Comparison of ENCODE assay signal across 18 cellular contexts in genomic region chr3:41683666-41684350, GRCh38.
A peak's percentile ranks its signal among the peaks of the same experiment; 100 is the strongest.
DNase-seq lines count a peak whose midpoint lies in the region; ATAC-seq and TF ChIP-seq lines count a peak whose summit lies in the region.
"Had no signal": no experiment of that assay in that cellular context is flagged by ENCODE, and none has a peak within 500 bp of the region (broad histone marks: within the 10 kb centered on the region; RNA-seq: fewer than 3 reads in every experiment).

No MANE protein-coding gene starts in this region.

- H3K9me3 Mint-ChIP-seq in osteocyte (ENCODE audit: unreplicated experiment): no peaks in the 10 kb centered on the region
- H3K9me3 Mint-ChIP-seq in activated naive CD4-positive, alpha-beta T cell treated with anti-CD3 and anti-CD28 coated beads, Interleukin-2, amount 10 ng/mL, durations not matched to agents 7 days and 5 days: no peaks in the 10 kb centered on the region
- H3K9me3 Mint-ChIP-seq in activated T-cell treated with anti-CD3 and anti-CD28 coated beads, Interleukin-2, amount 50 U/mL, for 24 hours: no peaks in the 10 kb centered on the region
- H3K9me3 Mint-ChIP-seq: activated CD8-positive, alpha-beta T cell treated with anti-CD3 and anti-CD28 coated beads for 36 hours; natural killer cell treated with Interleukin-12 subunit alpha and Interleukin-12 subunit beta and Interleukin-15 and Interleukin-18, amount 100 ng/mL, for 72 hours had no signal

- no peak overlapping the region for H3K4me3 Mint-ChIP-seq in osteocyte (ENCODE audit: unreplicated experiment)
- no peak overlapping the region for H3K4me3 Mint-ChIP-seq in activated naive CD4-positive, alpha-beta T cell treated with anti-CD3 and anti-CD28 coated beads, Interleukin-2, amount 10 ng/mL, durations not matched to agents 7 days and 5 days
- H3K4me3 Mint-ChIP-seq in activated T-cell treated with anti-CD3 and anti-CD28 coated beads, Interleukin-2, amount 50 U/mL, for 24 hours: no peak overlapping the region
- H3K4me3 Mint-ChIP-seq: activated CD8-positive, alpha-beta T cell treated with anti-CD3 and anti-CD28 coated beads for 36 hours; natural killer cell treated with Interleukin-12 subunit alpha and Interleukin-12 subunit beta and Interleukin-15 and Interleukin-18, amount 100 ng/mL, for 72 hours had no signal

- ATAC-seq in HG03159 (IDR thresholded peaks at IDR 0.05; ENCODE audit: unreplicated experiment): no peak
- ATAC-seq: activated CD8-positive, alpha-beta T cell treated with anti-CD3 and anti-CD28 coated beads for 36 hours; HCT116 had no signal

- peak; percentile 74 for DNase-seq in AG09309 (ENCODE audit: low read depth)
- DNase-seq in RPMI7951 (ENCODE audit: low read depth): peak; percentile 77
- peak; percentile 46 for DNase-seq in fibroblast of peridontal ligament (ENCODE audit: extremely low read depth)
- DNase-seq in osteocyte (ENCODE audit: extremely low spot score, unreplicated experiment): no peak
- DNase-seq in NCI-H2029 (lab: John Stamatoyannopoulos, UW): no peak
- DNase-seq in activated naive CD4-positive, alpha-beta T cell treated with anti-CD3 and anti-CD28 coated beads, Interleukin-2, amount 10 ng/mL, durations not matched to agents 7 days and 5 days: no peak
- DNase-seq in activated T-cell treated with anti-CD3 and anti-CD28 coated beads, Interleukin-2, amount 50 U/mL, for 24 hours: no peak
- DNase-seq: activated CD8-positive, alpha-beta T cell treated with anti-CD3 and anti-CD28 coated beads for 36 hours; activated gamma-delta T cell treated with Interleukin-2 at 50 U/mL for 16 hours; BE2C; islet precursor cell; NCI-H1436; NCI-H510A treated with DMSO at 0.1 percent for 48 hours; thyroid gland had no signal

- no peak for TF ChIP-seq CTCF in AG09309 (IDR thresholded peaks at IDR 0.05; ENCODE audit: control insufficient read depth, insufficient read depth, low read depth, low read length, missing control alignments)
- no peak for TF ChIP-seq CTCF in osteocyte (IDR thresholded peaks at IDR 0.05)

- CTCF ChIA-PET in activated naive CD4-positive, alpha-beta T cell treated with anti-CD3 and anti-CD28 coated beads, Interleukin-2, amount 10 ng/mL, durations not matched to agents 7 days and 5 days (lab: Charles Lee): no interaction called here

- no peaks in the 10 kb centered on the region for H3K36me3 Mint-ChIP-seq in osteocyte (ENCODE audit: unreplicated experiment)
- no peaks in the 10 kb centered on the region for H3K36me3 Mint-ChIP-seq in activated naive CD4-positive, alpha-beta T cell treated with anti-CD3 and anti-CD28 coated beads, Interleukin-2, amount 10 ng/mL, durations not matched to agents 7 days and 5 days
- H3K36me3 Mint-ChIP-seq in activated T-cell treated with anti-CD3 and anti-CD28 coated beads, Interleukin-2, amount 50 U/mL, for 24 hours (ENCODE audit: low read depth): peaks cover 19% of the 10 kb centered on the region

- peak overlapping the region; percentile 7; the same call in 1 of the 2 replicates for H3K4me3 ChIP-seq in AG09309 (ENCODE audit: control insufficient read depth, low read depth, low read length)
- H3K4me3 ChIP-seq: esophagus muscularis mucosa, thyroid gland had no signal

- no peaks in the 10 kb centered on the region for H3K27me3 Mint-ChIP-seq in osteocyte (ENCODE audit: unreplicated experiment)
- no peaks in the 10 kb centered on the region for H3K27me3 Mint-ChIP-seq in activated naive CD4-positive, alpha-beta T cell treated with anti-CD3 and anti-CD28 coated beads, Interleukin-2, amount 10 ng/mL, durations not matched to agents 7 days and 5 days
- H3K27me3 Mint-ChIP-seq in activated T-cell treated with anti-CD3 and anti-CD28 coated beads, Interleukin-2, amount 50 U/mL, for 24 hours: no peaks in the 10 kb centered on the region
- H3K27me3 Mint-ChIP-seq: activated CD8-positive, alpha-beta T cell treated with anti-CD3 and anti-CD28 coated beads for 36 hours; natural killer cell treated with Interleukin-12 subunit alpha and Interleukin-12 subunit beta and Interleukin-15 and Interleukin-18, amount 100 ng/mL, for 72 hours had no signal

- H3K27ac Mint-ChIP-seq in osteocyte (ENCODE audit: unreplicated experiment): peak overlapping the region; percentile 80
- no peak overlapping the region for H3K27ac Mint-ChIP-seq in activated naive CD4-positive, alpha-beta T cell treated with anti-CD3 and anti-CD28 coated beads, Interleukin-2, amount 10 ng/mL, durations not matched to agents 7 days and 5 days
- no peak overlapping the region for H3K27ac Mint-ChIP-seq in activated T-cell treated with anti-CD3 and anti-CD28 coated beads, Interleukin-2, amount 50 U/mL, for 24 hours
- H3K27ac Mint-ChIP-seq: activated CD8-positive, alpha-beta T cell treated with anti-CD3 and anti-CD28 coated beads for 36 hours; natural killer cell treated with Interleukin-12 subunit alpha and Interleukin-12 subunit beta and Interleukin-15 and Interleukin-18, amount 100 ng/mL, for 72 hours had no signal

- peaks cover 36% of the 10 kb centered on the region for H3K4me1 Mint-ChIP-seq in osteocyte (ENCODE audit: unreplicated experiment)
- no peaks in the 10 kb centered on the region for H3K4me1 Mint-ChIP-seq in activated naive CD4-positive, alpha-beta T cell treated with anti-CD3 and anti-CD28 coated beads, Interleukin-2, amount 10 ng/mL, durations not matched to agents 7 days and 5 days
- peaks cover 1% of the 10 kb centered on the region for H3K4me1 Mint-ChIP-seq in activated T-cell treated with anti-CD3 and anti-CD28 coated beads, Interleukin-2, amount 50 U/mL, for 24 hours (ENCODE audit: low read depth)

Comparison
In these comparisons a context has a peak if more than half of its experiments do, and no peak if none do; other contexts are left out.
1. DNase-seq: peak in AG09309 (single experiment), RPMI7951 (single experiment) and fibroblast of peridontal ligament (single experiment); none in osteocyte (single experiment), NCI-H2029 (single experiment), activated naive CD4-positive, alpha-beta T cell treated with anti-CD3 and anti-CD28 coated beads, Interleukin-2, amount 10 ng/mL, durations not matched to agents 7 days and 5 days (single experiment) and activated T-cell treated with anti-CD3 and anti-CD28 coated beads, Interleukin-2, amount 50 U/mL, for 24 hours (single experiment).